ENCODE assay signal across 1 cellular context in the genomic region with DNA sequence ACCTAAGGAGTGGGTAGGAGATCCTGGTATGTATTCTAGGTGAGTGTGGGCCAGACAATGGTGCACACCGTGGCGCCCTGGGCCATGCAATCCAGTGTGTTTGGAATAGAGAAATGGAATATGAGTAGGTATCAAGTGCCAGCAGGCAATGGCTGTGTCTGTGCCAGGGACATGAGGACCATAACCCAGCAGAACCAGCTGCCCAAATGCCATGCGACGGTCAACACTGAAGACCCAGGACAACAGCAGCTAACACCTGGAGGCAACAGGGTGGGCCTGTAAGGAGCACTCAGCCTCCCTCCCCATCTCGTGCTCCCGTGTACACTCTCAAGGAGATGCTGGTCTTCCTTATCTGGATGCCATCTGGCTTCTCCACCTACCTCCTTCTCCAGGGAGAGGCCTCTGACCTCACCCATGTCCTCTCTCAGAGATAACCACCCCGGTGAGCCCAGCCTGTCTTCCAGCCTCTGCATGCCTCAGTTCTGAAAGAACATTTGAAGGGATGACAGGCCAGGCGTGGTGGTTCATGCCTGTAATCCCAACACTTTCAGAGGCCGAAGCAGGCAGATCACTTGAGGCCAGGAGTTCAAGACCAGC.
TF ChIP-seq lines count a peak whose summit lies in the region.

No MANE protein-coding gene starts in this region.

TF ChIP-seq in K562, 482 proteins besides CTCF, POLR2A, EP300 and RAD21:
- TF ChIP-seq ZC3H4 (CRISPR knock-in tag; IDR thresholded peaks at IDR 0.05; ENCODE audit: borderline replicate concordance) (no peak), ZNF408 (CRISPR knock-in tag; IDR thresholded peaks at IDR 0.05; ENCODE audit: low read depth) (no peak), CBFA2T3 (IDR thresholded peaks at IDR 0.05) (peak; percentile 61), CTBP1 (IDR thresholded peaks at IDR 0.05; ENCODE audit: borderline replicate concordance) (peak; percentile 66; the same call in 1 of the 2 replicates)
